ENCODE assay signal across 18 cellular contexts in the genomic region with DNA sequence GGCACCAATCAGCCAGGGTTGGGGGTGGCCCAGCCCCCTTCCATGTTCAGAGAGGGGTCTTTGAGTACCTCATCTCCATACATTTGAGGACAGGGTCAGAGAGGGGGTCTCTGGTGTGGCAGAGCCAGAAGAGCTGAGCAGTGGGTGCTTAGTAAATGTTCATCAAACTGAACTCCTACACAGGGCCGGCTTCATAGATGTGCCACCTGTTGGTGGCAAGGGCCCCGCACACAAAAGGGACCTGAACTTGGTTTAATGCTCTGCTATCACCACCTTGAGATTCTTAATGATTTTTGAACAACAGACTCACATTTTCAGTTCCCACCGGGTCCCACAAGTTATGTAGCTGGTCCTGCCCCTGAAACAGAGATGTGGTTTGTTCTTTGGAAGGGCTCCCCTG. TPM values are rescaled to one million over a fixed set of nuclear protein-coding genes. Genes with fewer than 3 reads are reported as not detected.
DNase-seq lines count a peak whose midpoint lies in the region; ATAC-seq and TF ChIP-seq lines count a peak whose summit lies in the region.
"Had no signal": no experiment of that assay in that cellular context is flagged by ENCODE, and none has a peak within 500 bp of the region (broad histone marks: within the 10 kb centered on the region; RNA-seq: fewer than 3 reads in every experiment).

No MANE protein-coding gene starts in this region.

- no peak overlapping the region for H2AFZ ChIP-seq in neuronal stem cell (ENCODE audit: low read length)
- H2AFZ ChIP-seq: parathyroid adenoma had no signal

- no peaks in the 10 kb centered on the region for H3F3A ChIP-seq in DOHH2 (ENCODE audit: control insufficient read depth, insufficient read depth)

- no peak overlapping the region for H3K9ac ChIP-seq in neuronal stem cell (ENCODE audit: low read depth, low read length, poor library complexity)
- H3K9ac ChIP-seq in mesendoderm (ENCODE audit: low read length), result no peak overlapping the region
- H3K9ac ChIP-seq: parathyroid adenoma had no signal

- H3K18ac ChIP-seq in neuronal stem cell (ENCODE audit: low read length) (no peak overlapping the region), mesendoderm (ENCODE audit: low read length) (no peak overlapping the region)

- CTCF ChIA-PET in HEK293 (lab: Yijun Ruan, JAX), result interaction anchor here (0.6 to 5.6 kb wide), 8 partner anchors 9 to 293 kb away, joined by 3 to 26 read pairs (median 3); no protein-coding TSS in a partner anchor

- peak overlapping the region; percentile 51 for H2AK5ac ChIP-seq in neuronal stem cell (ENCODE audit: low read depth, low read length)
- H2AK5ac ChIP-seq in mesendoderm (ENCODE audit: low read length), result no peak overlapping the region

- H3K27ac ChIP-seq in DOHH2 (ENCODE audit: low read depth, low read length) (no peak overlapping the region), HEK293 (ENCODE audit: extremely low read depth, low read depth, low read length) (no peak overlapping the region), neuronal stem cell (replicated peaks; ENCODE audit: low read length) (no peak overlapping the region), SJCRH30 (no peak overlapping the region), mesendoderm (ENCODE audit: low read depth, low read length) (no peak overlapping the region)
- H3K27ac ChIP-seq: body of pancreas, parathyroid adenoma had no signal

- no peak overlapping the region for H4K8ac ChIP-seq in neuronal stem cell (ENCODE audit: low read depth, low read length)
- H4K8ac ChIP-seq in mesendoderm (ENCODE audit: low read depth, low read length), result no peak overlapping the region

- H3K4ac ChIP-seq in neuronal stem cell (ENCODE audit: low read length) (no peak overlapping the region), mesendoderm (ENCODE audit: low read depth, low read length) (no peak overlapping the region)

- no peaks in the 10 kb centered on the region for H3K9me3 ChIP-seq in DOHH2 (ENCODE audit: control insufficient read depth, insufficient read depth, low read length)
- no peaks in the 10 kb centered on the region for H3K9me3 ChIP-seq in HEK293 (ENCODE audit: control insufficient read depth, insufficient read depth, low read depth, low read length)
- H3K9me3 ChIP-seq in neuronal stem cell (replicated peaks in 1 of 2; ENCODE audit: control insufficient read depth in 2 of 2, insufficient read depth in 1 of 2, low read depth in 1 of 2, low read length in 2 of 2), result no peaks in the 10 kb centered on the region
- no peaks in the 10 kb centered on the region for H3K9me3 ChIP-seq in SJCRH30 (replicated peaks)
- H3K9me3 ChIP-seq: body of pancreas had no signal

- H4K5ac ChIP-seq in mesendoderm (ENCODE audit: low read length), result no peak overlapping the region

- no peaks in the 10 kb centered on the region for H3K9me2 ChIP-seq in DOHH2 (replicated peaks; ENCODE audit: control insufficient read depth, low read length)

- no peak overlapping the region for H3K4me2 ChIP-seq in DOHH2 (ENCODE audit: low read length)
- no peak overlapping the region for H3K4me2 ChIP-seq in neuronal stem cell (ENCODE audit: insufficient read depth, low read length, poor library complexity, severe bottlenecking)
- no peak overlapping the region for H3K4me2 ChIP-seq in mesendoderm (ENCODE audit: low read length)

- H2BK15ac ChIP-seq in neuronal stem cell (ENCODE audit: low read length), result peak overlapping the region; percentile 41
- H2BK15ac ChIP-seq in mesendoderm (replicated peaks; ENCODE audit: low read depth), result no peak overlapping the region

- H3K14ac ChIP-seq in neuronal stem cell (ENCODE audit: low read length), result no peak overlapping the region

- no peaks in the 10 kb centered on the region for H4K20me1 ChIP-seq in DOHH2 (ENCODE audit: control insufficient read depth, insufficient read depth, low read depth, low read length)

- H3K79me1 ChIP-seq in neuronal stem cell (ENCODE audit: low read depth, low read length), result no peaks in the 10 kb centered on the region
- no peaks in the 10 kb centered on the region for H3K79me1 ChIP-seq in mesendoderm (ENCODE audit: low read length)

- WGBS in neuronal stem cell (ENCODE audit: extremely low coverage in 2 of 2, insufficient read length in 2 of 2, insufficient replicate concordance in 1 of 2), 2 donors, result no CpG with 5 or more reads among the region's 3 CpGs
- no CpG with 5 or more reads among the region's 3 CpGs for WGBS in mesendoderm (ENCODE audit: extremely low coverage, insufficient coverage, low lambda C conversion rate)

- DNase-seq in RPMI8226, result peak; percentile 35
- no peak for DNase-seq in neuronal stem cell (ENCODE audit: low spot score)
- no peak for DNase-seq in SJCRH30
- no peak for DNase-seq in mesendoderm
- DNase-seq: body of pancreas; cortex of kidney; DMS79 treated with DMSO at 0.1 percent for 48 hours; naive B cell; NCI-H1105; NCI-H2029 treated with DMSO at 0.1 percent for 48 hours; SHP77 treated with DMSO at 0.1 percent for 48 hours; stimulated activated CD4-positive, alpha-beta T cell treated with anti-CD3 and anti-CD28 coated beads, Interleukin-1b, Interleukin-23, amount 100 ng/mL, for 48 hours; stimulated activated naive CD4-positive, alpha-beta T cell; T-helper 1 cell had no signal

- no peaks in the 10 kb centered on the region for H3K4me1 ChIP-seq in DOHH2 (ENCODE audit: control insufficient read depth, low read length)
- peaks cover 5% of the 10 kb centered on the region; the same call in 1 of the 2 replicates for H3K4me1 ChIP-seq in HEK293 (ENCODE audit: control insufficient read depth, insufficient read depth, low read length)
- peaks cover 23 to 39% of the 10 kb centered on the region in 2 donors for H3K4me1 ChIP-seq in neuronal stem cell (ENCODE audit: control insufficient read depth in 2 of 2, insufficient read depth in 1 of 2, low read depth in 1 of 2, low read length in 2 of 2)
- H3K4me1 ChIP-seq in SJCRH30, result peaks cover 27% of the 10 kb centered on the region
- H3K4me1 ChIP-seq in mesendoderm (ENCODE audit: control insufficient read depth, low read depth, low read length), result no peaks in the 10 kb centered on the region
- H3K4me1 ChIP-seq: parathyroid adenoma had no signal

- H2BK120ac ChIP-seq in neuronal stem cell (ENCODE audit: low read depth, low read length) (no peak overlapping the region), mesendoderm (ENCODE audit: low read depth, low read length) (no peak overlapping the region)

- no peak overlapping the region for H3K56ac ChIP-seq in mesendoderm (ENCODE audit: low read length)

- H3K79me2 ChIP-seq in DOHH2 (ENCODE audit: control insufficient read depth, low read length) (no peaks in the 10 kb centered on the region), mesendoderm (ENCODE audit: control insufficient read depth, insufficient read depth, low read length) (no peaks in the 10 kb centered on the region)
- H3K79me2 ChIP-seq: parathyroid adenoma had no signal

- no peaks in the 10 kb centered on the region for H3K36me3 ChIP-seq in DOHH2 (ENCODE audit: control insufficient read depth, low read length)
- no peaks in the 10 kb centered on the region for H3K36me3 ChIP-seq in HEK293 (ENCODE audit: control insufficient read depth in 2 of 2, insufficient read depth in 1 of 2, low read length in 2 of 2)
- no peaks in the 10 kb centered on the region for H3K36me3 ChIP-seq in neuronal stem cell (replicated peaks in 1 of 2; ENCODE audit: control insufficient read depth in 2 of 2, insufficient read depth in 2 of 2, low read length in 2 of 2)
- no peaks in the 10 kb centered on the region for H3K36me3 ChIP-seq in SJCRH30
- no peaks in the 10 kb centered on the region for H3K36me3 ChIP-seq in mesendoderm (ENCODE audit: control insufficient read depth, insufficient read depth, low read length)

- POLR2A ChIA-PET in HEK293 (lab: Yijun Ruan, JAX), result interaction anchor here (0.6 to 1.2 kb wide), 2 partner anchors 8 to 15 kb away, joined by 3 read pairs; no protein-coding TSS in a partner anchor

- no peak overlapping the region for H2BK5ac ChIP-seq in neuronal stem cell (ENCODE audit: low read length)
- H2BK5ac ChIP-seq in mesendoderm (ENCODE audit: low read length), result no peak overlapping the region

- peak; percentile 26 for TF ChIP-seq CTCF in DOHH2 (IDR thresholded peaks at IDR 0.05; ENCODE audit: low read depth, low read length, poor library complexity, severe bottlenecking)
- TF ChIP-seq CTCF in HEK293 (tag by site-specific recombination; IDR thresholded peaks at IDR 0.05), result no peak

- H4K91ac ChIP-seq in neuronal stem cell (ENCODE audit: low read depth, low read length, poor library complexity), result no peak overlapping the region

- ATAC-seq in GM19452 (IDR thresholded peaks at IDR 0.05; ENCODE audit: unreplicated experiment), result no peak
- ATAC-seq: body of pancreas had no signal

- H3K4me3 ChIP-seq in DOHH2 (ENCODE audit: low read length), result no peak overlapping the region
- no peak overlapping the region for H3K4me3 ChIP-seq in HEK293 (ENCODE audit: low read depth, low read length)
- no peak overlapping the region for H3K4me3 ChIP-seq in neuronal stem cell (ENCODE audit: low read length in 2 of 2)
- no peak overlapping the region for H3K4me3 ChIP-seq in SJCRH30
- H3K4me3 ChIP-seq in mesendoderm (ENCODE audit: low read length), result no peak overlapping the region
- H3K4me3 ChIP-seq: body of pancreas had no signal

- no peak overlapping the region for H3K23ac ChIP-seq in neuronal stem cell (ENCODE audit: low read depth, low read length, poor library complexity)
- no peak overlapping the region for H3K23ac ChIP-seq in mesendoderm (ENCODE audit: low read length)

- H2BK12ac ChIP-seq in neuronal stem cell (ENCODE audit: low read length), result no peak overlapping the region

- H3K27me3 ChIP-seq in DOHH2 (ENCODE audit: control insufficient read depth, low read length) (peaks cover 66% of the 10 kb centered on the region), neuronal stem cell (ENCODE audit: control insufficient read depth in 3 of 3, insufficient read depth in 3 of 3, low read depth in 1 of 3, low read length in 3 of 3) (peaks cover 0 to 64% (median 3%) of the 10 kb centered on the region in 3 experiments), SJCRH30 (peaks cover 21% of the 10 kb centered on the region), mesendoderm (ENCODE audit: insufficient read depth, low read length, poor library complexity) (no peaks in the 10 kb centered on the region)
- H3K27me3 ChIP-seq: body of pancreas had no signal

TF ChIP-seq in HEK293, 187 proteins besides CTCF, POLR2A, EP300 and RAD21 (continues in another document):
- TF ChIP-seq SCRT2 (tag by site-specific recombination; IDR thresholded peaks at IDR 0.05), result peak; percentile 59

RNA-seq across cellular contexts. Expression of a gene that starts 9.0 kb away (rescaled TPM):
- 8.7 TPM for polyA plus RNA-seq in neuronal stem cell (2013, experiment 1 of 2)
- 8.7 TPM for polyA plus RNA-seq in neuronal stem cell (2013, experiment 2 of 2)
- total RNA-seq in SJCRH30 (2014; rRNA removed; shearing (Covaris generic)), result 0.08 and 0.10 TPM in 2 replicates
- polyA plus RNA-seq in mesendoderm (2013, experiment 1 of 2), result 3.5 TPM
- 3.5 TPM for polyA plus RNA-seq in mesendoderm (2013, experiment 2 of 2)

RNA-seq across cellular contexts. Expression of a gene that starts 29.5 kb away (rescaled TPM):
- polyA plus RNA-seq in neuronal stem cell (2013, experiment 1 of 2), result 32.8 TPM
- polyA plus RNA-seq in neuronal stem cell (2013, experiment 2 of 2), result 32.5 TPM
- total RNA-seq in SJCRH30 (2014; rRNA removed; shearing (Covaris generic)), result 31.0 and 36.3 TPM in 2 replicates
- polyA plus RNA-seq in mesendoderm (2013, experiment 1 of 2), result 23.3 TPM
- polyA plus RNA-seq in mesendoderm (2013, experiment 2 of 2), result 23.0 TPM
